Comparison of ENCODE assay signal across 11 cellular contexts in genomic region chr10:112954974-112955735, GRCh38. TPM values are rescaled to one million over a fixed set of nuclear protein-coding genes. Genes with fewer than 3 reads are reported as not detected.
DNase-seq lines count a peak whose midpoint lies in the region; TF ChIP-seq lines count a peak whose summit lies in the region.
"Had no signal": no experiment of that assay in that cellular context is flagged by ENCODE, and none has a peak within 500 bp of the region (broad histone marks: within the 10 kb centered on the region; RNA-seq: fewer than 3 reads in every experiment).

No MANE protein-coding gene starts in this region.

- no peaks in the 10 kb centered on the region for H4K20me1 ChIP-seq in PC-9 (ENCODE audit: insufficient read depth)

- POLR2A ChIA-PET in AG04449 (lab: Yijun Ruan, JAX), result interaction anchor here (0.7 to 0.9 kb wide), 2 partner anchors 10 to 101 kb away, joined by 3 to 4 read pairs; no protein-coding TSS in a partner anchor
- POLR2A ChIA-PET in PC-9 (lab: Charles Lee; ENCODE audit: unreplicated experiment), result no interaction called here

- H3K36me3 Mint-ChIP-seq in nephron (ENCODE audit: low read depth), result peaks cover 10% of the 10 kb centered on the region
- no peaks in the 10 kb centered on the region for H3K36me3 Mint-ChIP-seq in glutamatergic neuron (ENCODE audit: unreplicated experiment)

- H2AFZ ChIP-seq in PC-9, result no peak overlapping the region

- TF ChIP-seq CTCF in AG04449 (IDR thresholded peaks at IDR 0.05; ENCODE audit: insufficient read depth, low read length, missing control alignments) (no peak), esophagus muscularis mucosa (IDR thresholded peaks at IDR 0.05) (no peak), nephron (IDR thresholded peaks at IDR 0.05; ENCODE audit: unreplicated experiment in 3 of 3) (no peak), PC-9 (conservative IDR thresholded peaks at IDR 0.05) (no peak), glutamatergic neuron (IDR thresholded peaks at IDR 0.05; ENCODE audit: partially characterized antibody, unreplicated experiment) (no peak)

- TF ChIP-seq EP300 in esophagus muscularis mucosa (IDR thresholded peaks at IDR 0.05), result no peak

- H3K4me3 Mint-ChIP-seq in nephron (peak overlapping the region; percentile 92 to 99 (median 93)), glutamatergic neuron (ENCODE audit: unreplicated experiment) (no peak overlapping the region)

- no peaks in the 10 kb centered on the region for H3K27me3 ChIP-seq in NT2/D1 (ENCODE audit: insufficient read depth, insufficient read length)
- no peaks in the 10 kb centered on the region for H3K27me3 ChIP-seq in esophagus muscularis mucosa
- no peaks in the 10 kb centered on the region for H3K27me3 ChIP-seq in PC-9 (ENCODE audit: insufficient read depth, low read depth)

- no peak overlapping the region; the same call in 1 of the 2 replicates for H3K4me2 ChIP-seq in PC-9

- intact Hi-C loops in esophagus muscularis mucosa (cut with DNase I), result loop anchor here (5.0 to 10.0 kb wide), 3 partner anchors 47 to 172 kb away; no protein-coding TSS in a partner anchor
- intact Hi-C loops in PC-9 (cut with micrococcal nuclease; ENCODE audit: unreplicated experiment), result loop anchor here (5.0 to 10.0 kb wide), 3 partner anchors 210 to 432 kb away; no protein-coding TSS in a partner anchor

- H3K27me3 Mint-ChIP-seq in nephron (ENCODE audit: low read depth) (no peaks in the 10 kb centered on the region), glutamatergic neuron (ENCODE audit: unreplicated experiment) (peaks cover 12% of the 10 kb centered on the region)

- CTCF ChIA-PET in AG04449 (lab: Yijun Ruan, JAX) (interaction anchor here (1.7 kb wide), 1 partner anchor 430 kb away, joined by 4 read pairs; no protein-coding TSS in a partner anchor), PC-9 (lab: Charles Lee) (no interaction called here)

- peaks cover 10% of the 10 kb centered on the region; the same call in 1 of the 2 replicates for H3F3A ChIP-seq in PC-9 (ENCODE audit: insufficient read depth, low read depth)

- H3K27ac ChIP-seq in esophagus muscularis mucosa (replicated peaks in 1 of 4) (peak overlapping the region; percentile 90 to 93 (median 92)), PC-9 (no peak overlapping the region)

- no peaks in the 10 kb centered on the region for H3K9me3 ChIP-seq in NT2/D1 (ENCODE audit: insufficient read depth, low read length)
- no peaks in the 10 kb centered on the region for H3K9me3 ChIP-seq in esophagus muscularis mucosa
- H3K9me3 ChIP-seq in PC-9 (ENCODE audit: insufficient read depth, low read depth), result no peaks in the 10 kb centered on the region

- no peaks in the 10 kb centered on the region for H3K9me2 ChIP-seq in PC-9 (ENCODE audit: insufficient read depth)

- DNase-seq in AG04449 (ENCODE audit: low read depth, low spot score) (no peak), NT2/D1 (ENCODE audit: low read depth, low spot score) (no peak), esophagus muscularis mucosa (ENCODE audit: extremely low spot score) (no peak), PC-9 (no peak), glutamatergic neuron (no peak), NCI-H2171 treated with DMSO at 0.1 percent for 48 hours (lab: John Stamatoyannopoulos, UW) (no peak)
- DNase-seq in activated CD4-positive, alpha-beta T cell treated with anti-CD3 and anti-CD28 coated beads for 48 hours, result no peak
- DNase-seq: activated CD4-positive, alpha-beta T cell treated with anti-CD3 and anti-CD28 coated beads for 4 hours; cortex of kidney; NCI-H748 treated with DMSO at 0.1 percent for 48 hours had no signal

- H3K36me3 ChIP-seq in NT2/D1 (ENCODE audit: insufficient read depth, insufficient read length, low read length) (peaks cover 3% of the 10 kb centered on the region), esophagus muscularis mucosa (no peaks in the 10 kb centered on the region), PC-9 (ENCODE audit: low read depth) (no peaks in the 10 kb centered on the region)

- 29% methylated on average over 8 of the region's 8 CpGs for WGBS in esophagus muscularis mucosa

- peak overlapping the region; percentile 36 for H3K4me3 ChIP-seq in AG04449 (ENCODE audit: low read depth, low read length)
- H3K4me3 ChIP-seq in NT2/D1 (ENCODE audit: insufficient read length, low read depth), result no peak overlapping the region
- peak overlapping the region; percentile 28 to 46 (median 42) for H3K4me3 ChIP-seq in esophagus muscularis mucosa
- no peak overlapping the region for H3K4me3 ChIP-seq in PC-9

- BruUV-seq in PC-9 (replicated peaks; lab: Mats Ljungman, UMichigan), result no TSS peak

- peaks cover 4% of the 10 kb centered on the region for H3K4me1 ChIP-seq in NT2/D1 (ENCODE audit: insufficient read depth, insufficient read length)
- peaks cover 39 to 73% (median 63%) of the 10 kb centered on the region in 4 donors for H3K4me1 ChIP-seq in esophagus muscularis mucosa
- H3K4me1 ChIP-seq in PC-9 (replicated peaks; ENCODE audit: insufficient read depth), result peaks cover 30% of the 10 kb centered on the region

- peak overlapping the region; percentile 91 to 100 (median 97) for H3K27ac Mint-ChIP-seq in nephron
- no peak overlapping the region for H3K27ac Mint-ChIP-seq in glutamatergic neuron (ENCODE audit: unreplicated experiment)

- no peak for TF ChIP-seq POLR2A in esophagus muscularis mucosa (IDR thresholded peaks at IDR 0.05; ENCODE audit: low read depth)

- H3K79me2 ChIP-seq in PC-9 (ENCODE audit: low read depth), result peaks cover 65% of the 10 kb centered on the region

- H3K9ac ChIP-seq in NT2/D1 (ENCODE audit: insufficient read length, low read depth), result peak overlapping the region; percentile 50

- H3K9me3 Mint-ChIP-seq in nephron (no peaks in the 10 kb centered on the region), glutamatergic neuron (ENCODE audit: unreplicated experiment) (peaks cover 3% of the 10 kb centered on the region)

- peaks cover 69% of the 10 kb centered on the region for H3K4me1 Mint-ChIP-seq in nephron
- peaks cover 43% of the 10 kb centered on the region for H3K4me1 Mint-ChIP-seq in glutamatergic neuron (ENCODE audit: low read depth, unreplicated experiment)

RNA-seq across cellular contexts. Expression of gene TCF7L2, which starts 5.1 kb away (rescaled TPM):
- 10 to 100 TPM in 3 of 4 donors, 1 to 10 TPM in 1; 7.8 to 24.1 (median 19.2) TPM for total RNA-seq in esophagus muscularis mucosa
- total RNA-seq in PC-9 (2021), result 9.9 and 14.8 TPM in 2 replicates
- total RNA-seq in glutamatergic neuron (ENCODE audit: unreplicated experiment), result 5.0 TPM

Comparison
In these comparisons a context has a peak if more than half of its experiments do, and no peak if none do; other contexts are left out.
1. H3K4me3 ChIP-seq: peak in AG04449 (single experiment) and esophagus muscularis mucosa (4 of 4); none in NT2/D1 (single experiment) and PC-9 (single experiment).